In genomic region chr19:54231077-54231931, GRCh38 we compare ENCODE assay signal across 8 cellular contexts. TPM values are rescaled to one million over a fixed set of nuclear protein-coding genes. Genes with fewer than 3 reads are reported as not detected.
DNase-seq lines count a peak whose midpoint lies in the region; ATAC-seq and TF ChIP-seq lines count a peak whose summit lies in the region.

No MANE protein-coding gene starts in this region.

- 23 to 27% methylated on average over 17 to 20 of the region's 21 CpGs for WGBS in endodermal cell (ENCODE audit: insufficient coverage in 1 of 2, insufficient read length in 1 of 2), 2 experiments

- peaks cover 36% of the 10 kb centered on the region for H3K27me3 ChIP-seq in endodermal cell (ENCODE audit: control insufficient read depth, insufficient read depth, low read length, poor library complexity, severe bottlenecking)

- peaks cover 9% of the 10 kb centered on the region for H3K9me3 ChIP-seq in endodermal cell (ENCODE audit: control insufficient read depth, low read length)

- H3K36me3 ChIP-seq in endodermal cell (ENCODE audit: control insufficient read depth, insufficient read depth, low read length), result no peaks in the 10 kb centered on the region

- H3K27ac ChIP-seq in endodermal cell (ENCODE audit: low read depth, low read length), result no peak overlapping the region

- no peaks in the 10 kb centered on the region for H3K4me1 ChIP-seq in endodermal cell (ENCODE audit: control insufficient read depth, insufficient read depth, low read length)

- H3K4me1 Mint-ChIP-seq in endodermal cell (no peaks in the 10 kb centered on the region), mesothelial cell of epicardium (no peaks in the 10 kb centered on the region)

- TF ChIP-seq CTCF in endodermal cell (conservative IDR thresholded peaks at IDR 0.05), result peak; percentile 100
- peak; percentile 93 for TF ChIP-seq CTCF in mesothelial cell of epicardium (IDR thresholded peaks at IDR 0.05; ENCODE audit: unreplicated experiment)

- DNase-seq in EH (ENCODE audit: low read depth) (peak; percentile 78), HK-2 (ENCODE audit: unreplicated experiment) (peak; percentile 87), NOMO-1 treated with DMSO at 0.1 percent for 48 hours (lab: John Stamatoyannopoulos, UW; ENCODE audit: unreplicated experiment) (peak; percentile 69), endodermal cell (peak; percentile 99), mesothelial cell of epicardium (ENCODE audit: low spot score in 2 of 2, unreplicated experiment in 2 of 2) (peak; percentile 76 to 94)
- DNase-seq in activated CD8-positive, alpha-beta memory T cell treated with anti-CD3 and anti-CD28 coated beads for 48 hours (ENCODE audit: low read depth in 2 of 3, low spot score in 2 of 3), result peak; percentile 52 to 88 (median 75)
- peak; percentile 70 to 86 for DNase-seq in stimulated activated CD8-positive, alpha-beta memory T cell treated with anti-CD3 and anti-CD28 coated beads, Interleukin-2, amount 100 ng/mL, for 48 hours (ENCODE audit: low read depth in 2 of 2)

- H3K4me3 Mint-ChIP-seq in endodermal cell (no peak overlapping the region), mesothelial cell of epicardium (no peak overlapping the region)

- H3K36me3 Mint-ChIP-seq in endodermal cell (ENCODE audit: low read depth) (no peaks in the 10 kb centered on the region), mesothelial cell of epicardium (no peaks in the 10 kb centered on the region)

- peaks cover 24% of the 10 kb centered on the region for H3K9me3 Mint-ChIP-seq in endodermal cell
- H3K9me3 Mint-ChIP-seq in mesothelial cell of epicardium, result peaks cover 18% of the 10 kb centered on the region

- H3K27me3 Mint-ChIP-seq in endodermal cell (ENCODE audit: insufficient read depth), result peaks cover 66% of the 10 kb centered on the region
- peaks cover 60% of the 10 kb centered on the region for H3K27me3 Mint-ChIP-seq in mesothelial cell of epicardium (ENCODE audit: low read depth)

- no peak for ATAC-seq in HG02571 (IDR thresholded peaks at IDR 0.05; ENCODE audit: unreplicated experiment)

- no peak overlapping the region for H3K4me3 ChIP-seq in endodermal cell (ENCODE audit: low read length)

- H3K9ac ChIP-seq in endodermal cell (ENCODE audit: extremely low read depth, low read length, poor library complexity, severe bottlenecking), result no peak overlapping the region

- H3K27ac Mint-ChIP-seq in endodermal cell (no peak overlapping the region), mesothelial cell of epicardium (no peak overlapping the region)

RNA-seq across cellular contexts. Expression of gene LILRB3, which starts 8.5 kb away (rescaled TPM):
- not detected for total RNA-seq in endodermal cell
- polyA plus RNA-seq in endodermal cell (2013, experiment 1 of 2), result not detected
- polyA plus RNA-seq in endodermal cell (2013, experiment 2 of 2), result not detected
- total RNA-seq in mesothelial cell of epicardium, result not detected in 3 replicates

RNA-seq across cellular contexts. Expression of gene LILRA6, which starts 11.3 kb away (rescaled TPM):
- total RNA-seq in endodermal cell, result not detected
- polyA plus RNA-seq in endodermal cell (2013, experiment 1 of 2), result not detected
- polyA plus RNA-seq in endodermal cell (2013, experiment 2 of 2), result not detected
- not detected in 3 replicates for total RNA-seq in mesothelial cell of epicardium

RNA-seq across cellular contexts. Expression of gene LILRB5, which starts 25.8 kb away (rescaled TPM):
- total RNA-seq in endodermal cell (not detected), mesothelial cell of epicardium (not detected in 3 replicates)
- polyA plus RNA-seq in endodermal cell (2013, experiment 1 of 2), result not detected
- polyA plus RNA-seq in endodermal cell (2013, experiment 2 of 2), result not detected

RNA-seq across cellular contexts. Expression of gene RPS9, which starts 30.6 kb away (rescaled TPM):
- 1,000 to 10,000 TPM; 1,302 to 1,460 TPM for total RNA-seq in endodermal cell
- 1,601 TPM for polyA plus RNA-seq in endodermal cell (2013, experiment 1 of 2)
- polyA plus RNA-seq in endodermal cell (2013, experiment 2 of 2), result 1,537 TPM
- 1,211 to 1,274 TPM (median 1,263 TPM) in 3 replicates for total RNA-seq in mesothelial cell of epicardium

RNA-seq across cellular contexts. Expression of gene TSEN34, which starts 40.2 kb away (rescaled TPM):
- total RNA-seq in endodermal cell (10 to 100 TPM; 26.0 to 27.5 TPM), mesothelial cell of epicardium (43.9 to 50.1 TPM (median 47.5 TPM) in 3 replicates)
- 47.2 TPM for polyA plus RNA-seq in endodermal cell (2013, experiment 1 of 2)
- 44.8 TPM for polyA plus RNA-seq in endodermal cell (2013, experiment 2 of 2)
